8 cellular contexts compared by ENCODE assay signal in the genomic region with DNA sequence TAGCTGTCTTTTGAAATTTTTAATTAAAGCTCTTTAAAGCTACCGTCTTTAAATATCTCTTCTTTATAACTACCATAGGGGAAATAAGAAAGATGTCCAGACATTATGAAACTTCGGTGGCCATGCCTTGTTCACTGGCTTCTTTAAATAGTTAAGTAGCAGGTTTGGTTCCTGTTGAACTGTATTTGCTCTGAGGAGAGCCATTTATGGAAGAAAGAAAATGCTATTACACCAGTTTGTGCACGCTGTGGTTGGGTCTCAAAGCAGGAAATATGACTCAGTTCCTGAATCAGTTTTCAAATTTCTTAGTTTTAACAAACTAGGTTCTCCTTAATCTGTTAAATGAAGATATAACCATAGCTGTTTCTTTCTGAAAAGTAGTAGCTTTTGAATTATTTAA. TPM values are rescaled to one million over a fixed set of nuclear protein-coding genes. Genes with fewer than 3 reads are reported as not detected.
DNase-seq lines count a peak whose midpoint lies in the region; ATAC-seq and TF ChIP-seq lines count a peak whose summit lies in the region.

No MANE protein-coding gene starts in this region.

- POLR2A ChIA-PET in naive thymus-derived CD4-positive, alpha-beta T cell (lab: Charles Lee), result interaction anchor here (0.8 to 5.6 kb wide), 5 partner anchors 10 to 168 kb away, joined by 3 to 70 read pairs (median 3); a partner anchor contains a TSS
- POLR2A ChIA-PET in Caco-2 (lab: Charles Lee), result no interaction called here

- DNase-seq in AG08396 (ENCODE audit: low spot score) (peak; percentile 40), SJSA1 (ENCODE audit: low read depth in 1 of 2, low spot score in 2 of 2) (peak in 1 of 2 experiments; percentile 58), NCI-H1694 treated with DMSO at 0.1 percent for 48 hours (lab: John Stamatoyannopoulos, UW) (no peak), Caco-2 (no peak)
- peak in 8 of 9 donors; percentile 34 to 58 (median 52) for DNase-seq in naive thymus-derived CD4-positive, alpha-beta T cell

- H3K4me3 Mint-ChIP-seq in dendritic cell treated with granulocyte-macrophage colony-stimulating factor and Interleukin-4, amounts not matched to agents 40 ng/mL and 50 ng/mL, for 4 days, result peak overlapping the region; percentile 40
- peak overlapping the region; percentile 10 to 84 (median 76) for H3K4me3 Mint-ChIP-seq in naive thymus-derived CD4-positive, alpha-beta T cell
- no peak overlapping the region for H3K4me3 Mint-ChIP-seq in Caco-2 (ENCODE audit: unreplicated experiment)

- H3K27ac Mint-ChIP-seq in dendritic cell treated with granulocyte-macrophage colony-stimulating factor and Interleukin-4, amounts not matched to agents 40 ng/mL and 50 ng/mL, for 4 days, result peak overlapping the region; percentile 48
- peak overlapping the region; percentile 79 to 93 (median 87) for H3K27ac Mint-ChIP-seq in naive thymus-derived CD4-positive, alpha-beta T cell
- H3K27ac Mint-ChIP-seq in Caco-2 (ENCODE audit: unreplicated experiment), result no peak overlapping the region

- no peaks in the 10 kb centered on the region for H3K9me3 Mint-ChIP-seq in dendritic cell treated with granulocyte-macrophage colony-stimulating factor and Interleukin-4, amounts not matched to agents 40 ng/mL and 50 ng/mL, for 4 days
- no peaks in the 10 kb centered on the region for H3K9me3 Mint-ChIP-seq in naive thymus-derived CD4-positive, alpha-beta T cell
- no peaks in the 10 kb centered on the region for H3K9me3 Mint-ChIP-seq in Caco-2 (ENCODE audit: unreplicated experiment)

- H3K4me1 ChIP-seq in SJSA1 (replicated peaks) (peaks cover 38% of the 10 kb centered on the region), Caco-2 (peaks cover 40% of the 10 kb centered on the region)
- H3K4me1 ChIP-seq in naive thymus-derived CD4-positive, alpha-beta T cell (ENCODE audit: control insufficient read depth in 2 of 2, insufficient read depth in 2 of 2, low read length in 2 of 2), result peaks cover 48 to 57% of the 10 kb centered on the region in 2 donors

- H3K4me1 Mint-ChIP-seq in dendritic cell treated with granulocyte-macrophage colony-stimulating factor and Interleukin-4, amounts not matched to agents 40 ng/mL and 50 ng/mL, for 4 days (ENCODE audit: low read depth), result peaks cover 73% of the 10 kb centered on the region
- peaks cover 64 to 87% (median 77%) of the 10 kb centered on the region in 7 donors for H3K4me1 Mint-ChIP-seq in naive thymus-derived CD4-positive, alpha-beta T cell
- H3K4me1 Mint-ChIP-seq in Caco-2 (ENCODE audit: low read depth, unreplicated experiment), result peaks cover 31% of the 10 kb centered on the region

- peaks cover 95% of the 10 kb centered on the region for H3K36me3 Mint-ChIP-seq in dendritic cell treated with granulocyte-macrophage colony-stimulating factor and Interleukin-4, amounts not matched to agents 40 ng/mL and 50 ng/mL, for 4 days (ENCODE audit: low read depth)
- H3K36me3 Mint-ChIP-seq in naive thymus-derived CD4-positive, alpha-beta T cell, result peaks cover 18 to 62% (median 46%) of the 10 kb centered on the region in 5 donors
- peaks cover 97% of the 10 kb centered on the region for H3K36me3 Mint-ChIP-seq in Caco-2 (ENCODE audit: insufficient read depth, unreplicated experiment)

- H3K4me3 ChIP-seq in SJSA1 (no peak overlapping the region), Caco-2 (ENCODE audit: low read depth, low read length) (no peak overlapping the region)
- H3K4me3 ChIP-seq in naive thymus-derived CD4-positive, alpha-beta T cell (ENCODE audit: low read length), result no peak overlapping the region

- CTCF ChIA-PET in naive thymus-derived CD4-positive, alpha-beta T cell (lab: Charles Lee), result interaction anchor here (0.6 to 2.9 kb wide), 8 partner anchors 9 to 63 kb away, joined by 3 to 13 read pairs (median 6); a partner anchor contains a TSS
- CTCF ChIA-PET in Caco-2 (lab: Charles Lee), result interaction anchor here (0.6 to 0.8 kb wide), 2 partner anchors 11 to 190 kb away, joined by 4 read pairs; a partner anchor contains a TSS

- TF ChIP-seq CTCF in Caco-2 (IDR thresholded peaks at IDR 0.05; ENCODE audit: insufficient read depth in 1 of 2, low read depth in 1 of 2, low read length in 1 of 2, severe bottlenecking in 1 of 2, unreplicated experiment in 1 of 2), result no peak

- no TSS peak for BruUV-seq in Caco-2 (replicated peaks; lab: Mats Ljungman, UMichigan)

- peak; percentile 81 for ATAC-seq in GM18873 (IDR thresholded peaks at IDR 0.05; ENCODE audit: low FRiP score, unreplicated experiment)
- peak; percentile 86 for ATAC-seq in HG03095 (IDR thresholded peaks at IDR 0.05; ENCODE audit: unreplicated experiment)
- ATAC-seq in naive thymus-derived CD4-positive, alpha-beta T cell, result peak; percentile 88

- H3K27ac ChIP-seq in SJSA1, result peak overlapping the region; percentile 81
- peak overlapping the region; percentile 63 for H3K27ac ChIP-seq in naive thymus-derived CD4-positive, alpha-beta T cell (ENCODE audit: low read depth, low read length)

- H3K27me3 Mint-ChIP-seq in dendritic cell treated with granulocyte-macrophage colony-stimulating factor and Interleukin-4, amounts not matched to agents 40 ng/mL and 50 ng/mL, for 4 days, result no peaks in the 10 kb centered on the region
- H3K27me3 Mint-ChIP-seq in naive thymus-derived CD4-positive, alpha-beta T cell, result no peaks in the 10 kb centered on the region
- no peaks in the 10 kb centered on the region for H3K27me3 Mint-ChIP-seq in Caco-2 (ENCODE audit: insufficient read depth, unreplicated experiment)

- intact Hi-C loops in dendritic cell treated with granulocyte-macrophage colony-stimulating factor and Interleukin-4, amounts not matched to agents 40 ng/mL and 50 ng/mL, for 4 days (cut with micrococcal nuclease), result loop anchor here (1.0 kb wide), 1 partner anchor 11 kb away; no protein-coding TSS in a partner anchor
- intact Hi-C loops in naive thymus-derived CD4-positive, alpha-beta T cell (cut with micrococcal nuclease), result loop anchor here (1.0 to 10.0 kb wide), 6 partner anchors 11 to 1724 kb away; a partner anchor contains a TSS
- intact Hi-C loops in Caco-2 (cut with micrococcal nuclease; ENCODE audit: unreplicated experiment), result loop anchor here (1.0 kb wide), 1 partner anchor 11 kb away; no protein-coding TSS in a partner anchor

- peaks cover 91% of the 10 kb centered on the region for H3K36me3 ChIP-seq in SJSA1
- H3K36me3 ChIP-seq in naive thymus-derived CD4-positive, alpha-beta T cell (ENCODE audit: control insufficient read depth in 2 of 3, insufficient read depth in 3 of 3, low read length in 3 of 3), result peaks cover 15 to 61% (median 18%) of the 10 kb centered on the region in 3 experiments
- H3K36me3 ChIP-seq in Caco-2 (ENCODE audit: control insufficient read depth, insufficient read depth, low read length), result peaks cover 1% of the 10 kb centered on the region; the same call in 1 of the 2 replicates

- H3K27me3 ChIP-seq in SJSA1 (replicated peaks), result no peaks in the 10 kb centered on the region
- H3K27me3 ChIP-seq in naive thymus-derived CD4-positive, alpha-beta T cell (ENCODE audit: control insufficient read depth in 2 of 2, insufficient read depth in 2 of 2, low read length in 2 of 2), result no peaks in the 10 kb centered on the region
- H3K27me3 ChIP-seq in Caco-2 (replicated peaks; ENCODE audit: control insufficient read depth, insufficient read depth, low read length), result no peaks in the 10 kb centered on the region

- H3K9me3 ChIP-seq in SJSA1 (replicated peaks), result no peaks in the 10 kb centered on the region
- no peaks in the 10 kb centered on the region for H3K9me3 ChIP-seq in naive thymus-derived CD4-positive, alpha-beta T cell (ENCODE audit: control insufficient read depth in 2 of 3, low read length in 3 of 3)
- H3K9me3 ChIP-seq in Caco-2, result no peaks in the 10 kb centered on the region

RNA-seq across cellular contexts. Expression of a gene that starts 12.2 kb away (rescaled TPM):
- 490 and 702 TPM in 2 replicates for total RNA-seq in SJSA1 (2014; rRNA removed; shearing (Covaris generic))
- 100 to 1,000 TPM; 330 to 694 (median 368) TPM for total RNA-seq in naive thymus-derived CD4-positive, alpha-beta T cell
- polyA plus RNA-seq in naive thymus-derived CD4-positive, alpha-beta T cell, result 100 to 1,000 TPM; 628 to 638 TPM
- 284 and 290 TPM in 2 replicates for total RNA-seq in Caco-2 (2022)

RNA-seq across cellular contexts. Expression of a gene that starts 31.6 kb away (rescaled TPM):
- 0.89 TPM in 1 of 2 replicates, not detected in the other for total RNA-seq in SJSA1 (2014; rRNA removed; shearing (Covaris generic))
- 10 to 100 TPM in 1 of 5 experiments, 1 to 10 TPM in 3, under 1 TPM in 1; 0.80 to 12.9 (median 1.9) TPM for total RNA-seq in naive thymus-derived CD4-positive, alpha-beta T cell
- under 1 TPM; 0.15 to 0.27 TPM for polyA plus RNA-seq in naive thymus-derived CD4-positive, alpha-beta T cell
- 0.29 and 0.44 TPM in 2 replicates for total RNA-seq in Caco-2 (2022)

RNA-seq across cellular contexts. Expression of a gene that starts 40.7 kb away (rescaled TPM):
- total RNA-seq in SJSA1 (2014; rRNA removed; shearing (Covaris generic)), result 184 and 231 TPM in 2 replicates
- total RNA-seq in naive thymus-derived CD4-positive, alpha-beta T cell, result 10 to 100 TPM; 54.1 to 67.0 (median 61.2) TPM
- polyA plus RNA-seq in naive thymus-derived CD4-positive, alpha-beta T cell, result 100 to 1,000 TPM in 1 of 2 donors, 10 to 100 TPM in 1; 98.6 to 108 TPM
- 118 and 125 TPM in 2 replicates for total RNA-seq in Caco-2 (2022)

RNA-seq across cellular contexts. Expression of a gene that starts 41.1 kb away (rescaled TPM):
- 57.7 and 63.2 TPM in 2 replicates for total RNA-seq in SJSA1 (2014; rRNA removed; shearing (Covaris generic))
- total RNA-seq in naive thymus-derived CD4-positive, alpha-beta T cell, result 10 to 100 TPM; 18.5 to 38.4 (median 25.2) TPM
- 100 to 1,000 TPM in 1 of 2 donors, 10 to 100 TPM in 1; 92.2 to 108 TPM for polyA plus RNA-seq in naive thymus-derived CD4-positive, alpha-beta T cell
- total RNA-seq in Caco-2 (2022), result 39.2 and 42.9 TPM in 2 replicates

Comparison
In these comparisons a context has a peak if more than half of its experiments do, and no peak if none do; other contexts are left out.
1. DNase-seq: peak in AG08396 (single experiment) and naive thymus-derived CD4-positive, alpha-beta T cell (8 of 9); none in NCI-H1694 treated with DMSO at 0.1 percent for 48 hours (single experiment) and Caco-2 (0 of 2).
2. Peak in every context shown above with its lines, with median percentiles within 50 percentile points of each other: ATAC-seq.